Comparison of ENCODE assay signal across 8 cellular contexts in genomic region chr4:39044947-39045734, GRCh38. TPM values are rescaled to one million over a fixed set of nuclear protein-coding genes. Genes with fewer than 3 reads are reported as not detected.
DNase-seq lines count a peak whose midpoint lies in the region; ATAC-seq and TF ChIP-seq lines count a peak whose summit lies in the region.

No MANE protein-coding gene starts in this region.

- H3K27me3 ChIP-seq in DOHH2 (ENCODE audit: control insufficient read depth, low read length): no peaks in the 10 kb centered on the region
- H3K27me3 ChIP-seq in heart left ventricle: no peaks in the 10 kb centered on the region

- H3K9me3 Mint-ChIP-seq in activated naive CD8-positive, alpha-beta T cell (ENCODE audit: low read depth): no peaks in the 10 kb centered on the region

- H3K9me3 ChIP-seq in DOHH2 (ENCODE audit: control insufficient read depth, insufficient read depth, low read length) (no peaks in the 10 kb centered on the region), heart left ventricle (no peaks in the 10 kb centered on the region)

- TF ChIP-seq POLR2A in heart left ventricle (IDR thresholded peaks at IDR 0.05): no peak

- intact Hi-C loops in heart left ventricle (cut with DNase I) (loop anchor here in 4 of 10 donors (5.0 to 10.0 kb wide), 3 partner anchors 57 to 137 kb away; partner anchors contain the start of gene WDR19 (in 2 of the 4)), posterior cingulate gyrus (cut with DNase I) (loop anchor here (5.0 to 10.0 kb wide), 2 partner anchors 92 to 120 kb away; no protein-coding TSS in a partner anchor)

- H3K36me3 ChIP-seq in DOHH2 (ENCODE audit: control insufficient read depth, low read length): peaks cover 30% of the 10 kb centered on the region
- no peaks in the 10 kb centered on the region for H3K36me3 ChIP-seq in heart left ventricle

- peak overlapping the region; percentile 94 for H3K4me3 Mint-ChIP-seq in activated naive CD8-positive, alpha-beta T cell

- H3K36me3 Mint-ChIP-seq in activated naive CD8-positive, alpha-beta T cell: peaks cover 2% of the 10 kb centered on the region

- no peaks in the 10 kb centered on the region for H3K27me3 Mint-ChIP-seq in activated naive CD8-positive, alpha-beta T cell

- peaks cover 56% of the 10 kb centered on the region for H3K79me2 ChIP-seq in DOHH2 (ENCODE audit: control insufficient read depth, low read length)

- H3K9me2 ChIP-seq in DOHH2 (replicated peaks; ENCODE audit: control insufficient read depth, low read length): no peaks in the 10 kb centered on the region

- peaks cover 51% of the 10 kb centered on the region for H3K4me1 Mint-ChIP-seq in activated naive CD8-positive, alpha-beta T cell (ENCODE audit: low read depth)

- TF ChIP-seq CTCF in DOHH2 (IDR thresholded peaks at IDR 0.05; ENCODE audit: low read depth, low read length, poor library complexity, severe bottlenecking): no peak
- TF ChIP-seq CTCF in heart left ventricle (IDR thresholded peaks at IDR 0.05): no peak

- H3K4me1 ChIP-seq in DOHH2 (ENCODE audit: control insufficient read depth, low read length) (peaks cover 63% of the 10 kb centered on the region), heart left ventricle (peaks cover 0 to 57% (median 20%) of the 10 kb centered on the region in 12 donors)

- WGBS in heart left ventricle, 4 donors: 1 to 6% (median 3%) methylated on average over 18 to 81 of the region's 81 CpGs

- DNase-seq in M059J (ENCODE audit: low read depth) (peak; percentile 46), heart left ventricle (no peak), posterior cingulate gyrus (peak in 6 of 10 donors; percentile 15 to 85 (median 40)), HuH-7.5 (ENCODE audit: low spot score) (no peak), superior temporal gyrus (ENCODE audit: extremely low spot score) (no peak)

- H3K4me2 ChIP-seq in DOHH2 (ENCODE audit: low read length): peak overlapping the region; percentile 89

- H3K4me3 ChIP-seq in DOHH2 (ENCODE audit: low read length): peak overlapping the region; percentile 77
- peak overlapping the region; percentile 49 to 94 (median 77) for H3K4me3 ChIP-seq in heart left ventricle

- peak overlapping the region; percentile 94 for H3K27ac Mint-ChIP-seq in activated naive CD8-positive, alpha-beta T cell

- ATAC-seq in GM21515 (IDR thresholded peaks at IDR 0.05; ENCODE audit: unreplicated experiment) (peak; percentile 19), heart left ventricle (peak in 2 of 4 donors; percentile 21 to 44)

- H3F3A ChIP-seq in DOHH2 (ENCODE audit: control insufficient read depth, insufficient read depth): peaks cover 27% of the 10 kb centered on the region

- H3K27ac ChIP-seq in DOHH2 (ENCODE audit: low read depth, low read length) (peak overlapping the region; percentile 93), heart left ventricle (peak overlapping the region; percentile 81 to 97 (median 93))

- peaks cover 23% of the 10 kb centered on the region; the same call in 1 of the 2 replicates for H4K20me1 ChIP-seq in DOHH2 (ENCODE audit: control insufficient read depth, insufficient read depth, low read depth, low read length)

RNA-seq across cellular contexts. Expression of gene TMEM156, which starts 12.9 kb away (rescaled TPM):
- 0.37 and 3.9 TPM in 2 replicates for total RNA-seq in M059J (2014; rRNA removed; shearing (Covaris generic))
- total RNA-seq in heart left ventricle: 1 to 10 TPM in 1 of 9 donors, under 1 TPM in 1, not detected in 7; 0.14 to 2.3 TPM
- under 1 TPM in 1 of 2 donors, not detected in 1; 0.06 TPM for polyA plus RNA-seq in heart left ventricle

RNA-seq across cellular contexts. Expression of gene KLHL5, which starts 16.9 kb away (rescaled TPM):
- 28.4 and 38.1 TPM in 2 replicates for total RNA-seq in M059J (2014; rRNA removed; shearing (Covaris generic))
- 10 to 100 TPM in 7 of 9 donors, 1 to 10 TPM in 2; 8.6 to 28.5 (median 14.9) TPM for total RNA-seq in heart left ventricle
- polyA plus RNA-seq in heart left ventricle: 10 to 100 TPM in 1 of 2 donors, 1 to 10 TPM in 1; 3.3 to 10.7 TPM

Comparison
In these comparisons a context has a peak if more than half of its experiments do, and no peak if none do; other contexts are left out.
1. DNase-seq: peak in M059J (single experiment) and posterior cingulate gyrus (6 of 10); none in heart left ventricle (0 of 5), HuH-7.5 (single experiment) and superior temporal gyrus (single experiment).